13 cellular contexts compared by ENCODE assay signal in the genomic region with DNA sequence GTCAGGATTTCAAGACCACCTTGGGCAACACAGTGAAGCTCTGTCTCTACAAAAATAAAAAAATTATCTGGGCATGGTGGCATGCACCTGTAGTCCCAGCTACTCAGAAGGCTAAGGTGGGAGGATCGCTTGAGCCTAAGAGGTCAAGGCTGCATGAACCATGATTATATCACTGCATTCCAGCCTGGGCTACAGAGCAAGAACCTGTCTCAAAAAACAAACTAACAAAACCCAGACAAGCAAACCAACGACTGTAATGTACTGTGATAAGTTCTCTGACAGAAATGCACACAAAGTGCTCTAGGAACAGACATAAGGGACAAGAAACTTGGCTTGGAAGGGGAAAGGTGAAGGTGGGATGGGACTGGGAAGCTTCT.
"Had no signal": no experiment of that assay in that cellular context is flagged by ENCODE, and none has a peak within 500 bp of the region (broad histone marks: within the 10 kb centered on the region; RNA-seq: fewer than 3 reads in every experiment).

No MANE protein-coding gene starts in this region.

- H3K27me3 ChIP-seq: suprapubic skin had no signal

- H3K4me3 ChIP-seq: suprapubic skin had no signal

- H3K4me1 ChIP-seq: suprapubic skin had no signal

- H3K9me3 ChIP-seq: suprapubic skin had no signal

- H3K4me1 Mint-ChIP-seq: brain had no signal

- H3K27me3 Mint-ChIP-seq: brain; dendritic cell treated with granulocyte-macrophage colony-stimulating factor and Interleukin-4, amounts not matched to agents 40 ng/mL and 50 ng/mL, for 4 days had no signal

- H3K36me3 Mint-ChIP-seq: activated naive CD4-positive, alpha-beta T cell treated with anti-CD3 and anti-CD28 coated beads, Interleukin-2, amount 50 U/mL, for 72 hours; brain had no signal

- ATAC-seq: activated naive CD4-positive, alpha-beta T cell treated with anti-CD3 and anti-CD28 coated beads, Interleukin-2, amount 50 U/mL, for 72 hours; right cardiac atrium had no signal

- H3K9me3 Mint-ChIP-seq: activated naive CD4-positive, alpha-beta T cell treated with anti-CD3 and anti-CD28 coated beads, Interleukin-2, amount 50 U/mL, for 72 hours; brain; dendritic cell treated with granulocyte-macrophage colony-stimulating factor and Interleukin-4, amounts not matched to agents 40 ng/mL and 50 ng/mL, for 4 days; endodermal cell had no signal

- H3K27ac ChIP-seq: suprapubic skin had no signal

- DNase-seq: activated effector memory CD4-positive, alpha-beta T cell treated with Interleukin-2 at 50 U/mL for 16 hours; activated T-cell treated with anti-CD3 and anti-CD28 coated beads, Interleukin-2, amount 50 U/mL, for 1 hour; amniotic stem cell; endodermal cell; mammary epithelial cell; posterior cingulate gyrus; right cardiac atrium; stimulated activated CD4-positive, alpha-beta T cell treated with anti-CD3 and anti-CD28 coated beads, Interleukin-12 subunit alpha, Interleukin-12 subunit beta, amount 100 ng/mL, for 4 hours; stimulated activated naive CD4-positive, alpha-beta T cell had no signal

- H3K4me3 Mint-ChIP-seq: dendritic cell treated with granulocyte-macrophage colony-stimulating factor and Interleukin-4, amounts not matched to agents 40 ng/mL and 50 ng/mL, for 4 days; endodermal cell had no signal

- H3K27ac Mint-ChIP-seq: activated naive CD4-positive, alpha-beta T cell treated with anti-CD3 and anti-CD28 coated beads, Interleukin-2, amount 50 U/mL, for 72 hours; dendritic cell treated with granulocyte-macrophage colony-stimulating factor and Interleukin-4, amounts not matched to agents 40 ng/mL and 50 ng/mL, for 4 days; endodermal cell had no signal
